30 cellular contexts compared by ENCODE assay signal in genomic region chr9:116641292-116642059, GRCh38.
DNase-seq lines count a peak whose midpoint lies in the region; TF ChIP-seq lines count a peak whose summit lies in the region.
"Had no signal": no experiment of that assay in that cellular context is flagged by ENCODE, and none has a peak within 500 bp of the region (broad histone marks: within the 10 kb centered on the region; RNA-seq: fewer than 3 reads in every experiment).

No MANE protein-coding gene starts in this region.

- TF ChIP-seq CTCF in fibroblast of pulmonary artery (IDR thresholded peaks at IDR 0.05; ENCODE audit: low read length, missing control alignments) (no peak), retinal pigment epithelial cell (conservative IDR thresholded peaks at IDR 0.05; ENCODE audit: low read depth, low read length) (no peak)

- DNase-seq in DMS53 (lab: John Stamatoyannopoulos, UW), result peak; percentile 22
- DNase-seq in NCI-H226, result peak; percentile 12
- DNase-seq in fibroblast of pulmonary artery (ENCODE audit: low read depth), result peak; percentile 36
- DNase-seq in retinal pigment epithelial cell (ENCODE audit: low read depth), result peak; percentile 39
- no peak for DNase-seq in COLO668 (lab: John Stamatoyannopoulos, UW; ENCODE audit: unreplicated experiment)
- DNase-seq in AG20443 (ENCODE audit: low spot score), result no peak
- no peak for DNase-seq in activated CD4-positive, alpha-beta T cell treated with anti-CD3 and anti-CD28 coated beads, Interleukin-2, amount 50 U/mL, for 4 hours
- DNase-seq: activated CD4-positive, alpha-beta memory T cell treated with anti-CD3 and anti-CD28 coated beads, Interleukin-2, amount 10 ng/mL, durations not matched to agents 7 days and 5 days; activated CD8-positive, alpha-beta memory T cell treated with anti-CD3 and anti-CD28 coated beads, Interleukin-2, amount 50 U/mL, for 48 hours; activated naive CD4-positive, alpha-beta T cell treated with anti-CD3 and anti-CD28 coated beads for 36 hours; adrenal gland; DMS153; heart left ventricle; KG1; kidney; lower lobe of right lung; MM.1S; mucosa of descending colon; natural killer cell; NCI-H1417; NCI-H2029; NCI-H526; nucleus accumbens; SHP77; small intestine; stimulated activated naive CD4-positive, alpha-beta T cell treated with Interleukin-2 at 50 U/mL for 16 hours; T-helper 17 cell had no signal

- H3K4me3 ChIP-seq in fibroblast of pulmonary artery (replicated peaks; ENCODE audit: low read depth, low read length) (no peak overlapping the region), retinal pigment epithelial cell (ENCODE audit: low read length) (no peak overlapping the region)
- H3K4me3 ChIP-seq: adrenal gland; BLaER1 treated with 17β-estradiol and CSF1 and Interleukin-3, amounts not matched to agents 10 nM and 100 nM; HAP-1; heart left ventricle; lower lobe of right lung; mucosa of descending colon; suprapubic skin had no signal

Comparison
In these comparisons a context has a peak if more than half of its experiments do, and no peak if none do; other contexts are left out.
1. DNase-seq: peak in DMS53 (single experiment), NCI-H226 (single experiment), fibroblast of pulmonary artery (single experiment) and retinal pigment epithelial cell (single experiment); none in COLO668 (single experiment), AG20443 (single experiment) and activated CD4-positive, alpha-beta T cell treated with anti-CD3 and anti-CD28 coated beads, Interleukin-2, amount 50 U/mL, for 4 hours (0 of 2).